In genomic region chr18:49884959-49885358, GRCh38 we compare ENCODE assay signal across 33 cellular contexts.
"Had no signal": no experiment of that assay in that cellular context is flagged by ENCODE, and none has a peak within 500 bp of the region (broad histone marks: within the 10 kb centered on the region; RNA-seq: fewer than 3 reads in every experiment).

No MANE protein-coding gene starts in this region.

- H3K36me3 ChIP-seq: cardiac muscle cell, heart left ventricle, left lung, neutrophil, sigmoid colon, thyroid gland, upper lobe of left lung, vagina had no signal

- H3K4me3 ChIP-seq: cardiac muscle cell, coronary artery, dorsolateral prefrontal cortex, heart left ventricle, left lung, lung, sigmoid colon, thyroid gland, upper lobe of left lung, vagina had no signal

- H3K27me3 ChIP-seq: cardiac muscle cell, dorsolateral prefrontal cortex, left lung, sigmoid colon, thyroid gland, upper lobe of left lung, vagina had no signal

- H3K27ac ChIP-seq: cardiac muscle cell, coronary artery, dorsolateral prefrontal cortex, heart left ventricle, left lung, neutrophil, sigmoid colon, thyroid gland, upper lobe of left lung, vagina had no signal

- ATAC-seq: activated naive CD8-positive, alpha-beta T cell treated with anti-CD3 and anti-CD28 coated beads, Interleukin-2, amount 50 U/mL, for 24 hours; activated T-helper 17 cell treated with anti-CD3 and anti-CD28 coated beads, Interleukin-2, amount 50 U/mL, for 72 hours; heart left ventricle; left lung; stimulated activated memory B cell treated with anti-CD40 and anti-IgM and Interleukin-4, amounts not matched to agents 10 μg/mL and 1 μg/mL and 100 μg/mL, for 72 hours; stimulated activated naive CD8-positive, alpha-beta T cell treated with anti-CD3 and anti-CD28 coated beads, Interleukin-15, amount 100 ng/mL, for 72 hours had no signal

- H3K9me3 ChIP-seq: heart left ventricle, left lung, neutrophil, sigmoid colon, thyroid gland, upper lobe of left lung, vagina had no signal

- DNase-seq: activated CD4-positive, alpha-beta memory T cell treated with anti-CD3 and anti-CD28 coated beads, Interleukin-2, amount 10 ng/mL, durations not matched to agents 7 days and 5 days; activated CD4-positive, alpha-beta T cell treated with anti-CD3 and anti-CD28 coated beads, Interleukin-2, amount 10 ng/mL, durations not matched to agents 24 days and 14 days; activated CD4-positive, CD25-positive, alpha-beta regulatory T cell treated with anti-CD3 and anti-CD28 coated beads, Interleukin-2, amount 50 U/mL, for 72 hours; activated CD8-positive, alpha-beta memory T cell treated with anti-CD3 and anti-CD28 coated beads, Interleukin-2, amount 50 U/mL, for 48 hours; activated gamma-delta T cell treated with Interleukin-2 at 50 U/mL for 16 hours; activated naive CD8-positive, alpha-beta T cell treated with anti-CD3 and anti-CD28 coated beads, Interleukin-2, amount 50 U/mL, for 24 hours; activated T-cell treated with anti-CD3 and anti-CD28 coated beads, Interleukin-2, amount 50 U/mL, for 24 hours; amygdala; cerebellar nuclear complex; dorsolateral prefrontal cortex; effector memory CD4-positive, alpha-beta T cell; foreskin fibroblast; heart left ventricle; hypothalamus; immature natural killer cell; kidney glomerular epithelial cell; left lung; sigmoid colon; small intestine; stimulated activated CD4-positive, alpha-beta T cell treated with anti-CD3 and anti-CD28 coated beads, Interleukin-1b, Interleukin-23, amount 100 ng/mL, for 48 hours; stimulated activated CD4-positive, alpha-beta T cell treated with anti-CD3 and anti-CD28 coated beads, Interleukin-4, amount 100 ng/mL, for 4 hours; stimulated activated CD8-positive, alpha-beta memory T cell treated with anti-CD3 and anti-CD28 coated beads, Interleukin-4, amount 100 ng/mL, for 48 hours; stimulated activated naive CD8-positive, alpha-beta T cell treated with anti-CD3 and anti-CD28 coated beads, Interleukin-15, amount 100 ng/mL, for 72 hours; T-helper 2 cell; thyroid gland; upper lobe of left lung had no signal
